Comparison of ENCODE assay signal across 9 cellular contexts in the genomic region with DNA sequence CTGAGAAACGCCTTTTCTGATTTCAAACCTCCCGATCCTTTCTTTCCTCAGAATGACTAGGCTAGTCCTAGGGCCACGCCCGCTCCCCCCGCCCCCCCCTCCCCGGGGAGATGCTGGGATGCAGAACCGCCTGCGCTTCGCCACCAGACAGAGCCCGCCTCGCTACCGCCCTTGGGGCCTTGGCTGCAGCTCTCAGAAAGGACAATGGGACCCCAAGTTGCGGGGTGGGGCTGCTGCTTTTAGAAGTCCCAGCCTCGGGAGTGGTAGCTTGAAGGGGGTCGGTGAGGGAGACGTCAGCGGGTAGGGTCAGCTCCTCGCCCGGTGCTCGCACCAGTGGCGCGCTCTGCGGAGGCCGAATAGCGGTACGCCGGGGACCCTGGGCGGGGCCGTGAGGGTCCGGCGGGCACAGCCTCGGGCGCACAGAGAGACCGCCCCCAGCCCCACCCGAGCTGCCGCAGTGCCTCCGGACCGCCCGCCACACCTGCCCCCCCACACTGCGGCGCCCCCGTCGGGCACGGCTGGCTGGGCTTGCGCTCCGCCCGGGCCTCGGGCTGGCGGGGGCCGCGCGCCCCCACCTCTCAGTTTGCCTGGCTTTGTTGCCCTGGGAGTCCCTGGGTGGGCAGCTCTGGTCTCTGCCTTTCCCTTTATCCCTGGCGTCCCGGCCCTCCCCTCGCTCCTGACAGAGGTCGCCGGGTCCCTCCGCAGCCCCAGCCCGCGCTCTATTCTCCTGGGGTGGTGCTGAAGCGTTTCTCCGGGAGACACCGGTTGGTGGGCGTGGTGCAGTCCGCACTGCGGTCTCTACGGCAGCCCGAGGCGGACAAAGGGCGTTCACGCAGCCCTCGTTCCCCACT. TPM values are rescaled to one million over a fixed set of nuclear protein-coding genes. Genes with fewer than 3 reads are reported as not detected.
DNase-seq lines count a peak whose midpoint lies in the region; ATAC-seq lines count a peak whose summit lies in the region.
"Had no signal": no experiment of that assay in that cellular context is flagged by ENCODE, and none has a peak within 500 bp of the region (broad histone marks: within the 10 kb centered on the region; RNA-seq: fewer than 3 reads in every experiment).

No MANE protein-coding gene starts in this region.

- DNase-seq in G401 (ENCODE audit: low spot score) (peak; percentile 66), RPMI8226 (peak; percentile 12), left lobe of liver (ENCODE audit: low spot score) (no peak), GDM1 (lab: John Stamatoyannopoulos, UW) (no peak)
- DNase-seq in stimulated activated CD4-positive, alpha-beta T cell treated with anti-CD3 and anti-CD28 coated beads, Interleukin-12 subunit alpha, Interleukin-12 subunit beta, amount 100 ng/mL, for 4 hours, result no peak

- in situ Hi-C loops in G401 (cut with HindIII; ENCODE audit: low sequenced_read_pairs), result no loop called here

- H3K27me3 ChIP-seq in duodenal mucosa (ENCODE audit: control insufficient read depth in 1 of 2, insufficient read depth in 2 of 2, low read length in 2 of 2), result peaks cover 28 to 62% of the 10 kb centered on the region in 2 donors

- peaks cover 14% of the 10 kb centered on the region for H3K4me1 Mint-ChIP-seq in stimulated activated naive CD8-positive, alpha-beta T cell treated with anti-CD3 and anti-CD28 coated beads, Interleukin-15, Interleukin-2, amounts not matched to agents 100 ng/mL and 50 ng/mL, for 24 hours (ENCODE audit: low read depth)

- no peaks in the 10 kb centered on the region for H3K9me3 ChIP-seq in duodenal mucosa (ENCODE audit: control insufficient read depth in 1 of 2, low read length in 2 of 2)

- H3K4me1 ChIP-seq in duodenal mucosa (ENCODE audit: control insufficient read depth in 1 of 2, insufficient read depth in 2 of 2, low read length in 2 of 2), result peaks cover 0 to 3% of the 10 kb centered on the region in 2 donors

- H3K36me3 ChIP-seq in duodenal mucosa (ENCODE audit: control insufficient read depth in 1 of 2, insufficient read depth in 2 of 2, low read length in 2 of 2), result no peaks in the 10 kb centered on the region

- H3K9me3 Mint-ChIP-seq in stimulated activated naive CD8-positive, alpha-beta T cell treated with anti-CD3 and anti-CD28 coated beads, Interleukin-15, Interleukin-2, amounts not matched to agents 100 ng/mL and 50 ng/mL, for 24 hours, result peaks cover 4% of the 10 kb centered on the region
- H3K9me3 Mint-ChIP-seq: activated naive CD4-positive, alpha-beta T cell treated with anti-CD3 and anti-CD28 coated beads, Interleukin-2, amount 50 U/mL, for 72 hours had no signal

- peak overlapping the region in 1 of 2 donors; percentile 43 for H3K9ac ChIP-seq in duodenal mucosa (ENCODE audit: low read depth in 1 of 2, low read length in 2 of 2)

- peaks cover 86% of the 10 kb centered on the region for H3K27me3 Mint-ChIP-seq in stimulated activated naive CD8-positive, alpha-beta T cell treated with anti-CD3 and anti-CD28 coated beads, Interleukin-15, Interleukin-2, amounts not matched to agents 100 ng/mL and 50 ng/mL, for 24 hours

- peak overlapping the region; percentile 57 for H3K4me3 Mint-ChIP-seq in stimulated activated naive CD8-positive, alpha-beta T cell treated with anti-CD3 and anti-CD28 coated beads, Interleukin-15, Interleukin-2, amounts not matched to agents 100 ng/mL and 50 ng/mL, for 24 hours

- ATAC-seq in HG03442 (IDR thresholded peaks at IDR 0.05; ENCODE audit: unreplicated experiment), result peak; percentile 36
- peak; percentile 56 for ATAC-seq in left lobe of liver

- no peak overlapping the region for H3K27ac Mint-ChIP-seq in stimulated activated naive CD8-positive, alpha-beta T cell treated with anti-CD3 and anti-CD28 coated beads, Interleukin-15, Interleukin-2, amounts not matched to agents 100 ng/mL and 50 ng/mL, for 24 hours
- H3K27ac Mint-ChIP-seq: activated naive CD4-positive, alpha-beta T cell treated with anti-CD3 and anti-CD28 coated beads, Interleukin-2, amount 50 U/mL, for 72 hours had no signal

- peak overlapping the region; percentile 61 to 67 for H3K4me3 ChIP-seq in duodenal mucosa (ENCODE audit: low read depth in 1 of 2, low read length in 2 of 2)

- H3K27ac ChIP-seq in duodenal mucosa (ENCODE audit: low read depth, low read length), result peak overlapping the region; percentile 10

- H3K36me3 Mint-ChIP-seq in stimulated activated naive CD8-positive, alpha-beta T cell treated with anti-CD3 and anti-CD28 coated beads, Interleukin-15, Interleukin-2, amounts not matched to agents 100 ng/mL and 50 ng/mL, for 24 hours (ENCODE audit: low read depth), result no peaks in the 10 kb centered on the region

RNA-seq across cellular contexts. Expression of a gene that starts 1.1 kb away (rescaled TPM):
- total RNA-seq in G401 (2014; rRNA removed; shearing (Covaris generic)), result 11.3 and 21.9 TPM in 2 replicates
- 3.4 TPM for total RNA-seq in left lobe of liver

Comparison
In these comparisons a context has a peak if more than half of its experiments do, and no peak if none do; other contexts are left out.
1. DNase-seq: peak in G401 (single experiment) and RPMI8226 (single experiment); none in left lobe of liver (single experiment), GDM1 (single experiment) and stimulated activated CD4-positive, alpha-beta T cell treated with anti-CD3 and anti-CD28 coated beads, Interleukin-12 subunit alpha, Interleukin-12 subunit beta, amount 100 ng/mL, for 4 hours (single experiment).